ENCODE assay signal across 1 cellular context in genomic region chr1:91507330-91507729, GRCh38.
TF ChIP-seq lines count a peak whose summit lies in the region.

No MANE protein-coding gene starts in this region.

TF ChIP-seq in SK-N-SH, 30 proteins besides CTCF, POLR2A, EP300 and RAD21 (continued from another document):
- no peak for TF ChIP-seq USF2 (IDR thresholded peaks at IDR 0.05; ENCODE audit: borderline replicate concordance, low read depth, low read length)
- no peak for TF ChIP-seq MAX (IDR thresholded peaks at IDR 0.05; ENCODE audit: low read depth)
- TF ChIP-seq MXI1 (IDR thresholded peaks at IDR 0.05; ENCODE audit: low read depth, low read length), result no peak
- no peak for TF ChIP-seq RXRA (IDR thresholded peaks at IDR 0.05; ENCODE audit: borderline replicate concordance, low read depth)
- TF ChIP-seq NRF1 (IDR thresholded peaks at IDR 0.05; ENCODE audit: low read depth, low read length), result no peak
- TF ChIP-seq FOXM1 (IDR thresholded peaks at IDR 0.05; ENCODE audit: low read depth), result no peak
- TF ChIP-seq TAF1 (IDR thresholded peaks at IDR 0.05; ENCODE audit: borderline replicate concordance, low read depth, low read length), result no peak
